ENCODE assay signal across 8 cellular contexts in the genomic region with DNA sequence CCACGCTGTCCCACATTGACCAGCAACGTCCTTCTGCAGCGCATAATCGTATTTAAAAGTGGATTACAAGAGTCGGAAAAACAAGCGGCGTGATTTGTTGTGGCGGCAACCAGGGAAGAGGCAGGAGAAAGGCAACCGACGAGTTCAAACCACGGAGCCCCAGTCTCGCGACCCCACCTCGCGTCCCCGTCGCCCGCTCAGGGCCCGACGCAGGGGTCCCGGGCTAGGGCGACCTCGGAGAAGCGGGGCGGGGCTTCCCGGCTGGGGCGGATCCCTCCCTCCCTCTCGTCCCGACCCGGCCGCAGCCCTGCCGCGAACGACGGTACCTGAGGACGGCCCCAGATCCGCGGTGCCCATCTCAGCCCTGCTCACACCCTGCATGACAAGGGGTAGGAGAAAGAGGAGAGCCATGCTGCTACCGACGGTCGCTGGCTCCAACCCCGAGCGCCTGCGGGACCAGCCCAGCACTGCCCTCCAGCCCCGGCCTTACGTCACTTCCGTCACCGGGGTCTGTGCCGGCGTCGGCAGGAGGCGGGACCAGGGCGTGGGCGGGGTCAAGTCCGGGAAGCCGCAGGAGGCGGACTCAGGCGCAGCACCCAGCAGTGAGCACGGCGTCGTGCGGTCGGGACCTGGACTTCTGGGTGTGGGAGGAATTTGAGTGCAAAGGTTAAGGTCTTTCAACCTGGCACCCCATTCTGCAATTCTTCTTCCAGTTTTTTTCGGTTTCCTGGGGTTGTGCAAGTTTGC. TPM values are rescaled to one million over a fixed set of nuclear protein-coding genes. Genes with fewer than 3 reads are reported as not detected.
A peak's percentile ranks its signal among the peaks of the same experiment; 100 is the strongest.
DNase-seq lines count a peak whose midpoint lies in the region; ATAC-seq and TF ChIP-seq lines count a peak whose summit lies in the region.

A gene (minus strand): TSS at position 469 of the 747 bp plus-strand sequence. CDS start 58 bp downstream, at position 411.

- peaks cover 2% of the 10 kb centered on the region for H3K9me3 Mint-ChIP-seq in activated naive CD8-positive, alpha-beta T cell treated with anti-CD3 and anti-CD28 coated beads for 36 hours

- H3K4me2 ChIP-seq in SU-DHL-6 (ENCODE audit: low read depth, low read length, poor library complexity, severe bottlenecking): peak within 1 kb of the TSS; percentile 87

- H3K4me3 ChIP-seq in GM12864 (ENCODE audit: low read depth, low read length): peak within 1 kb of the TSS; percentile 84
- peak within 1 kb of the TSS; percentile 80 for H3K4me3 ChIP-seq in SU-DHL-6 (ENCODE audit: insufficient read depth, low read length, poor library complexity, severe bottlenecking)

- H3K36me3 ChIP-seq in SU-DHL-6 (ENCODE audit: low read length): no peaks in the 10 kb centered on the region

- peak within 1 kb of the TSS; percentile 98 for H3K4me3 Mint-ChIP-seq in activated naive CD8-positive, alpha-beta T cell treated with anti-CD3 and anti-CD28 coated beads for 36 hours

- peak within 1 kb of the TSS; percentile 98 for H3K27ac Mint-ChIP-seq in activated naive CD8-positive, alpha-beta T cell treated with anti-CD3 and anti-CD28 coated beads for 36 hours

- peaks cover 12% of the 10 kb centered on the region for H3K36me3 Mint-ChIP-seq in activated naive CD8-positive, alpha-beta T cell treated with anti-CD3 and anti-CD28 coated beads for 36 hours

- no peaks in the 10 kb centered on the region for H3K27me3 Mint-ChIP-seq in activated naive CD8-positive, alpha-beta T cell treated with anti-CD3 and anti-CD28 coated beads for 36 hours

- H2AFZ ChIP-seq in SU-DHL-6 (ENCODE audit: low read depth, low read length, severe bottlenecking): peak within 1 kb of the TSS; percentile 87

- H3K27ac ChIP-seq in SU-DHL-6 (ENCODE audit: low read depth, low read length) (peak within 1 kb of the TSS; percentile 9; the same call in 1 of the 2 replicates), temporal lobe (ENCODE audit: low read depth, low read length) (peak within 1 kb of the TSS; percentile 86)

- ATAC-seq in HG02678 (IDR thresholded peaks at IDR 0.05; ENCODE audit: unreplicated experiment): peak; percentile 89
- ATAC-seq in omental fat pad (ENCODE audit: low FRiP score): peak; percentile 90

- DNase-seq in GM12864 (ENCODE audit: low read depth) (peak; percentile 73), NCI-H1417 (lab: John Stamatoyannopoulos, UW) (peak; percentile 90 to 96 (median 95)), glomerular endothelial cell (ENCODE audit: extremely low read depth, low read depth, low spot score) (no peak), omental fat pad (ENCODE audit: low spot score) (peak; percentile 94)
- peak; percentile 97 for DNase-seq in activated naive CD8-positive, alpha-beta T cell treated with anti-CD3 and anti-CD28 coated beads for 36 hours

- H3K9ac ChIP-seq in SU-DHL-6 (ENCODE audit: low read length): peak within 1 kb of the TSS; percentile 65

- no peaks in the 10 kb centered on the region for H3K9me3 ChIP-seq in SU-DHL-6 (ENCODE audit: insufficient read depth, low read length)

- 0 out of 2 replicates have a peak, but pooled peaks cover 10% of the 10 kb centered on the region for H3F3A ChIP-seq in SU-DHL-6 (ENCODE audit: insufficient read depth)

- peaks cover 46% of the 10 kb centered on the region for H3K4me1 Mint-ChIP-seq in activated naive CD8-positive, alpha-beta T cell treated with anti-CD3 and anti-CD28 coated beads for 36 hours

- no peaks in the 10 kb centered on the region for H3K27me3 ChIP-seq in SU-DHL-6 (ENCODE audit: low read length)

- H3K79me2 ChIP-seq in SU-DHL-6 (ENCODE audit: insufficient read depth, low read length): peaks cover 31% of the 10 kb centered on the region

- 0 out of 2 replicates have a peak, but pooled peaks cover 5% of the 10 kb centered on the region for H4K20me1 ChIP-seq in SU-DHL-6 (ENCODE audit: low read depth, low read length)

- no peak for TF ChIP-seq CTCF in GM12864 (IDR thresholded peaks at IDR 0.05; ENCODE audit: low read depth, low read length, missing control alignments)
- TF ChIP-seq CTCF in SU-DHL-6 (IDR thresholded peaks at IDR 0.05; ENCODE audit: insufficient read depth, low read length, poor library complexity, severe bottlenecking): no peak
- TF ChIP-seq CTCF in omental fat pad (IDR thresholded peaks at IDR 0.05): no peak

- no peaks in the 10 kb centered on the region for H3K9me2 ChIP-seq in SU-DHL-6 (replicated peaks; ENCODE audit: insufficient read depth, low read length)

RNA-seq across cellular contexts. Expression of the gene that starts here (rescaled TPM):
- 10 to 100 TPM; 20.5 to 22.1 TPM for total RNA-seq in activated naive CD8-positive, alpha-beta T cell treated with anti-CD3 and anti-CD28 coated beads for 36 hours
- 52.7 and 77.8 TPM in 2 replicates for total RNA-seq in glomerular endothelial cell
- 100 to 1,000 TPM; 104 to 261 (median 147) TPM for total RNA-seq in omental fat pad
- total RNA-seq in temporal lobe: 41.1 TPM
